ENCODE assay signal across 8 cellular contexts in genomic region chr6:140774080-140774505, GRCh38.
A peak's percentile ranks its signal among the peaks of the same experiment; 100 is the strongest.
DNase-seq lines count a peak whose midpoint lies in the region; ATAC-seq and TF ChIP-seq lines count a peak whose summit lies in the region.

No MANE protein-coding gene starts in this region.

- peak; percentile 13 for DNase-seq in GM10266 (ENCODE audit: extremely low spot score)
- DNase-seq in amniotic epithelial cell (ENCODE audit: low read depth): peak; percentile 83
- peak; percentile 17 for DNase-seq in middle frontal gyrus (ENCODE audit: extremely low spot score, low spot score)
- no peak for DNase-seq in stimulated activated CD4-positive, alpha-beta T cell treated with anti-CD3 and anti-CD28 coated beads, Interleukin-4, amount 100 ng/mL, for 4 hours
- no peak for DNase-seq in NCI-H524 treated with DMSO at 0.1 percent for 48 hours (lab: John Stamatoyannopoulos, UW)
- no peak for DNase-seq in NCI-H82 (lab: John Stamatoyannopoulos, UW)

- ATAC-seq in GM21423 (IDR thresholded peaks at IDR 0.05; ENCODE audit: unreplicated experiment): peak; percentile 98
- ATAC-seq in HG03558 (IDR thresholded peaks at IDR 0.05; ENCODE audit: extremely low read depth, unreplicated experiment): peak; percentile 98

- no peak for TF ChIP-seq CTCF in GM10266 (IDR thresholded peaks at IDR 0.05; ENCODE audit: control insufficient read depth, insufficient read depth, low read depth, missing control alignments)

Comparison
In these comparisons a context has a peak if more than half of its experiments do, and no peak if none do; other contexts are left out.
1. DNase-seq: peak in GM10266 (single experiment), amniotic epithelial cell (single experiment) and middle frontal gyrus (single experiment); none in stimulated activated CD4-positive, alpha-beta T cell treated with anti-CD3 and anti-CD28 coated beads, Interleukin-4, amount 100 ng/mL, for 4 hours (0 of 2), NCI-H524 treated with DMSO at 0.1 percent for 48 hours (single experiment) and NCI-H82 (single experiment).